In the genomic region with DNA sequence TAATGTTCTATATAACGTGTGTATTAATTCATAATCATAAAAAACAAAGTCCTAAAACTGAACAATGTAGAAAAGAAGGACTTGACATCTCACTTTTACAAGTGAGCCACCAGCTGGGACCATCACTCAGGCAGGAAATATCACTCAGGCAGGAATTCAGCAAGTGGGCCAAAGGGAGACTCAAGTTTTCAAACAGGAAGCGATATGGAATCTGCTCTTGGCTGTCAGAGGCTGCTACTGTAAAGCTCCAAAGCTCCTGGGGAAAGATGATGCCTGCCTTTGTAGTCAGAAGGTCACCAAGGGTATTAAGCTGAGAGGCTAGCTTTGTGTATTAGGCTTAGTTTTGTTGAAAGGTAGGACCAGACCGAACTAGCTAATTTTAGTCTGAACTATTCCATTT, we compare ENCODE assay signal across 17 cellular contexts. TPM values are rescaled to one million over a fixed set of nuclear protein-coding genes. Genes with fewer than 3 reads are reported as not detected.
DNase-seq lines count a peak whose midpoint lies in the region; ATAC-seq, FAIRE-seq and TF ChIP-seq lines count a peak whose summit lies in the region.
"Had no signal": no experiment of that assay in that cellular context is flagged by ENCODE, and none has a peak within 500 bp of the region (broad histone marks: within the 10 kb centered on the region; RNA-seq: fewer than 3 reads in every experiment).

No MANE protein-coding gene starts in this region.

- H3K27ac ChIP-seq in A673 (ENCODE audit: low read depth, low read length, poor library complexity, severe bottlenecking) (peak overlapping the region; percentile 56), kidney (ENCODE audit: low read depth in 2 of 2, low read length in 2 of 2) (no peak overlapping the region)
- H3K27ac ChIP-seq: gastrocnemius medialis, neutrophil, RWPE1, uterus had no signal

- H3K9me3 ChIP-seq in A673 (ENCODE audit: low read depth, low read length, poor library complexity, severe bottlenecking): peaks cover 11% of the 10 kb centered on the region
- H3K9me3 ChIP-seq in kidney (ENCODE audit: control insufficient read depth in 1 of 2, low read length in 2 of 2): no peaks in the 10 kb centered on the region
- no peaks in the 10 kb centered on the region for H3K9me3 ChIP-seq in mucosa of descending colon
- H3K9me3 ChIP-seq: gastrocnemius medialis, neutrophil, uterus had no signal

- H3K9ac ChIP-seq in kidney (ENCODE audit: low read length in 2 of 2): no peak overlapping the region

- DNase-seq in A673 (ENCODE audit: low spot score) (peak; percentile 75), HCEC 1CT (peak; percentile 74), cardiac fibroblast (ENCODE audit: low read depth in 2 of 2) (peak; percentile 67 to 78), left lobe of liver (ENCODE audit: low spot score) (no peak), kidney (no peak), mucosa of descending colon (no peak), pons (ENCODE audit: low spot score) (no peak)
- no peak for DNase-seq in activated CD4-positive, alpha-beta T cell treated with anti-CD3 and anti-CD28 coated beads for 1 hour
- DNase-seq: DMS79, gastrocnemius medialis, H9, NCI-H1417, NCI-H524 treated with DMSO at 0.1 percent for 48 hours, uterus had no signal

- CTCF ChIA-PET in A673 (lab: Charles Lee): no interaction called here

- H3K4me1 ChIP-seq in A673 (ENCODE audit: insufficient read depth, low read length, poor library complexity, severe bottlenecking) (peaks cover 21% of the 10 kb centered on the region), kidney (ENCODE audit: control insufficient read depth in 1 of 2, insufficient read depth in 1 of 2, low read depth in 1 of 2, low read length in 2 of 2) (peaks cover 4 to 8% of the 10 kb centered on the region in 2 donors), mucosa of descending colon (ENCODE audit: low read depth) (no peaks in the 10 kb centered on the region)
- H3K4me1 ChIP-seq: uterus had no signal

- intact Hi-C loops in A673 (cut with micrococcal nuclease; ENCODE audit: unreplicated experiment) (no loop called here), kidney (cut with DNase I) (no loop called here), mucosa of descending colon (cut with DNase I, micrococcal nuclease) (no loop called here)

- POLR2A ChIA-PET in A673 (lab: Charles Lee; ENCODE audit: low non-redundant PET): no interaction called here

- no TSS peak for BruUV-seq in A673 (replicated peaks; lab: Mats Ljungman, UMichigan)

- no peaks in the 10 kb centered on the region for H3K36me3 ChIP-seq in A673 (ENCODE audit: insufficient read depth, low read length, poor library complexity, severe bottlenecking)
- no peaks in the 10 kb centered on the region for H3K36me3 ChIP-seq in kidney (ENCODE audit: control insufficient read depth in 1 of 2, insufficient read depth in 2 of 2, low read length in 2 of 2)
- no peaks in the 10 kb centered on the region for H3K36me3 ChIP-seq in mucosa of descending colon (ENCODE audit: low read depth)
- H3K36me3 ChIP-seq: gastrocnemius medialis, neutrophil, uterus had no signal

- TF ChIP-seq CTCF in A673 (conservative IDR thresholded peaks at IDR 0.05; ENCODE audit: low read depth, low read length) (no peak), cardiac fibroblast (IDR thresholded peaks at IDR 0.05; ENCODE audit: low read depth, low read length) (no peak), kidney (IDR thresholded peaks at IDR 0.05; ENCODE audit: borderline replicate concordance, extremely low read depth, insufficient read depth) (no peak), mucosa of descending colon (IDR thresholded peaks at IDR 0.05) (no peak)

- H3K4me3 ChIP-seq in A673 (ENCODE audit: low read depth, low read length, poor library complexity, severe bottlenecking): no peak overlapping the region
- no peak overlapping the region for H3K4me3 ChIP-seq in cardiac fibroblast (replicated peaks in 1 of 2; ENCODE audit: low read depth in 2 of 2, low read length in 2 of 2)
- H3K4me3 ChIP-seq in kidney (ENCODE audit: low read length in 2 of 2): no peak overlapping the region
- no peak overlapping the region for H3K4me3 ChIP-seq in mucosa of descending colon
- H3K4me3 ChIP-seq: gastrocnemius medialis, uterus had no signal

- ATAC-seq in left lobe of liver (peak; percentile 16), mucosa of descending colon (no peak)

- no peaks in the 10 kb centered on the region for H3K27me3 ChIP-seq in A673 (replicated peaks; ENCODE audit: insufficient read depth, low read depth, low read length, poor library complexity)
- H3K27me3 ChIP-seq: uterus had no signal

- no peak for FAIRE-seq in kidney (lab: Jason Lieb, UNC)
- FAIRE-seq: colon had no signal

RNA-seq across cellular contexts. Expression of a gene that starts 5.5 kb away (rescaled TPM):
- total RNA-seq in A673 (2021): 24.0 and 24.1 TPM in 2 replicates
- total RNA-seq in left lobe of liver: 8.0 TPM
- 35.2 TPM for total RNA-seq in kidney
- polyA plus RNA-seq in kidney (ENCODE audit: insufficient read depth, low read depth, low replicate concordance): 4.9 TPM
- total RNA-seq in mucosa of descending colon: 10 to 100 TPM; 20.6 to 55.2 (median 26.1) TPM

Comparison
In these comparisons a context has a peak if more than half of its experiments do, and no peak if none do; other contexts are left out.
1. DNase-seq: peak in A673 (single experiment), HCEC 1CT (single experiment) and cardiac fibroblast (2 of 2); none in left lobe of liver (single experiment), activated CD4-positive, alpha-beta T cell treated with anti-CD3 and anti-CD28 coated beads for 1 hour (single experiment), kidney (single experiment), mucosa of descending colon (0 of 3) and pons (single experiment).